Comparison of ENCODE assay signal across 8 cellular contexts in the genomic region with DNA sequence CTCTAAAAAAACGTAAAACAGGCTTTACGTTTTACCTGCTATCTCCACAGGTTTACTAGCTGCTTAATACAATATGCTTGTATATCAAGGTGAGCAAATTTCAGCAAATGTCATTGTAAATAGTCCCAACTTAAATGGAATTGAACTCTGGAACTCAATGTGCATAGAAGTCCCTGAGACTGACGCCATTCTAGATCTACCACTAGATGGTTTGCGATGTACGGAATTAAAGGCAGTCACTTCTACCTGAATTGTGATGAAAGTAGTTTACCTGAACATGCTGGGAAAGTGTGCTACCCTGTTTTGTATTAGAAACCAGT.
A peak's percentile ranks its signal among the peaks of the same experiment; 100 is the strongest.
DNase-seq lines count a peak whose midpoint lies in the region; TF ChIP-seq lines count a peak whose summit lies in the region.

No MANE protein-coding gene starts in this region.

- CTCF ChIA-PET in activated naive CD4-positive, alpha-beta T cell treated with anti-CD3 and anti-CD28 coated beads, Interleukin-2, amount 10 ng/mL, durations not matched to agents 7 days and 5 days (lab: Charles Lee), result no interaction called here

- H3K27me3 Mint-ChIP-seq in activated naive CD4-positive, alpha-beta T cell treated with anti-CD3 and anti-CD28 coated beads, Interleukin-2, amount 10 ng/mL, durations not matched to agents 7 days and 5 days, result peaks cover 7% of the 10 kb centered on the region
- peaks cover 22% of the 10 kb centered on the region for H3K27me3 Mint-ChIP-seq in T-helper 1 cell treated with Interleukin-12 subunit alpha and Interleukin-12 subunit beta and Interleukin-4 antibody, amounts not matched to agents 30 μg/mL and 1 μg/mL, for 36 hours (ENCODE audit: low read depth)

- H3K36me3 Mint-ChIP-seq in activated naive CD4-positive, alpha-beta T cell treated with anti-CD3 and anti-CD28 coated beads, Interleukin-2, amount 10 ng/mL, durations not matched to agents 7 days and 5 days, result peaks cover 8% of the 10 kb centered on the region
- H3K36me3 Mint-ChIP-seq in T-helper 1 cell treated with Interleukin-12 subunit alpha and Interleukin-12 subunit beta and Interleukin-4 antibody, amounts not matched to agents 30 μg/mL and 1 μg/mL, for 36 hours (ENCODE audit: low read depth), result peaks cover 10% of the 10 kb centered on the region

- no peak for DNase-seq in activated naive CD4-positive, alpha-beta T cell treated with anti-CD3 and anti-CD28 coated beads, Interleukin-2, amount 10 ng/mL, durations not matched to agents 7 days and 5 days
- DNase-seq in activated naive CD4-positive, alpha-beta T cell treated with anti-CD3 and anti-CD28 coated beads, Interleukin-2, amount 50 U/mL, for 16 hours, result no peak
- DNase-seq in fibroblast of peridontal ligament (ENCODE audit: extremely low read depth) (peak; percentile 31), pons (ENCODE audit: low spot score) (peak; percentile 59), GM13976 (ENCODE audit: low spot score) (no peak), hypothalamus (lab: John Stamatoyannopoulos, UW) (no peak)
- no peak for DNase-seq in activated effector memory CD4-positive, alpha-beta T cell treated with Interleukin-2 at 50 U/mL for 16 hours

- no peaks in the 10 kb centered on the region for H3K9me3 Mint-ChIP-seq in activated naive CD4-positive, alpha-beta T cell treated with anti-CD3 and anti-CD28 coated beads, Interleukin-2, amount 10 ng/mL, durations not matched to agents 7 days and 5 days
- H3K9me3 Mint-ChIP-seq in T-helper 1 cell treated with Interleukin-12 subunit alpha and Interleukin-12 subunit beta and Interleukin-4 antibody, amounts not matched to agents 30 μg/mL and 1 μg/mL, for 36 hours, result no peaks in the 10 kb centered on the region

- no peak for TF ChIP-seq CTCF in GM13976 (IDR thresholded peaks at IDR 0.05; ENCODE audit: borderline replicate concordance, control extremely low read depth, extremely low read depth, insufficient read depth, missing control alignments)

- in situ Hi-C loops in GM13976 (cut with MboI; ENCODE audit: low sequenced_read_pairs, unreplicated experiment), result no loop called here

- H3K27ac Mint-ChIP-seq in activated naive CD4-positive, alpha-beta T cell treated with anti-CD3 and anti-CD28 coated beads, Interleukin-2, amount 10 ng/mL, durations not matched to agents 7 days and 5 days, result peak overlapping the region; percentile 83
- H3K27ac Mint-ChIP-seq in T-helper 1 cell treated with Interleukin-12 subunit alpha and Interleukin-12 subunit beta and Interleukin-4 antibody, amounts not matched to agents 30 μg/mL and 1 μg/mL, for 36 hours, result peak overlapping the region; percentile 91

- peaks cover 44% of the 10 kb centered on the region for H3K4me1 Mint-ChIP-seq in activated naive CD4-positive, alpha-beta T cell treated with anti-CD3 and anti-CD28 coated beads, Interleukin-2, amount 10 ng/mL, durations not matched to agents 7 days and 5 days
- H3K4me1 Mint-ChIP-seq in T-helper 1 cell treated with Interleukin-12 subunit alpha and Interleukin-12 subunit beta and Interleukin-4 antibody, amounts not matched to agents 30 μg/mL and 1 μg/mL, for 36 hours (ENCODE audit: low read depth), result peaks cover 33% of the 10 kb centered on the region

- peak overlapping the region; percentile 90 for H3K4me3 Mint-ChIP-seq in activated naive CD4-positive, alpha-beta T cell treated with anti-CD3 and anti-CD28 coated beads, Interleukin-2, amount 10 ng/mL, durations not matched to agents 7 days and 5 days
- peak overlapping the region; percentile 98 for H3K4me3 Mint-ChIP-seq in T-helper 1 cell treated with Interleukin-12 subunit alpha and Interleukin-12 subunit beta and Interleukin-4 antibody, amounts not matched to agents 30 μg/mL and 1 μg/mL, for 36 hours

Comparison
In these comparisons a context has a peak if more than half of its experiments do, and no peak if none do; other contexts are left out.
1. DNase-seq: peak in fibroblast of peridontal ligament (single experiment) and pons (single experiment); none in activated naive CD4-positive, alpha-beta T cell treated with anti-CD3 and anti-CD28 coated beads, Interleukin-2, amount 10 ng/mL, durations not matched to agents 7 days and 5 days (single experiment), activated naive CD4-positive, alpha-beta T cell treated with anti-CD3 and anti-CD28 coated beads, Interleukin-2, amount 50 U/mL, for 16 hours (single experiment), activated effector memory CD4-positive, alpha-beta T cell treated with Interleukin-2 at 50 U/mL for 16 hours (single experiment), GM13976 (single experiment) and hypothalamus (0 of 51).